In genomic region chr6:106085984-106086832, GRCh38 we compare ENCODE assay signal across 8 cellular contexts. TPM values are rescaled to one million over a fixed set of nuclear protein-coding genes. Genes with fewer than 3 reads are reported as not detected.
DNase-seq lines count a peak whose midpoint lies in the region; ATAC-seq and TF ChIP-seq lines count a peak whose summit lies in the region.

Gene PRDM1, plus strand, starts transcription at chr6:106086336. Its CDS starts 218 bp downstream, at chr6:106086554.

- H3K27ac ChIP-seq in right atrium auricular region, result peak within 1 kb of the TSS; percentile 15 to 39

- peaks cover 2% of the 10 kb centered on the region; the same call in 1 of the 2 replicates for H3K27me3 Mint-ChIP-seq in HFFc6 (ENCODE audit: insufficient read depth)
- peaks cover 47% of the 10 kb centered on the region for H3K27me3 Mint-ChIP-seq in activated naive CD8-positive, alpha-beta T cell treated with anti-CD3 and anti-CD28 coated beads, Interleukin-2, amount 50 U/mL, for 24 hours

- H3K27ac Mint-ChIP-seq in HFFc6, result peak within 1 kb of the TSS; percentile 91
- H3K27ac Mint-ChIP-seq in activated naive CD8-positive, alpha-beta T cell treated with anti-CD3 and anti-CD28 coated beads, Interleukin-2, amount 50 U/mL, for 24 hours, result peak within 1 kb of the TSS; percentile 61

- H3K4me3 ChIP-seq in GM12865 (ENCODE audit: low read depth, low read length) (peak within 1 kb of the TSS; percentile 74), right atrium auricular region (peak within 1 kb of the TSS; percentile 24 to 46)

- no peaks in the 10 kb centered on the region for H3K9me3 Mint-ChIP-seq in HFFc6
- no peaks in the 10 kb centered on the region for H3K9me3 Mint-ChIP-seq in activated naive CD8-positive, alpha-beta T cell treated with anti-CD3 and anti-CD28 coated beads, Interleukin-2, amount 50 U/mL, for 24 hours

- peak; percentile 34 for TF ChIP-seq CTCF in GM12865 (IDR thresholded peaks at IDR 0.05; ENCODE audit: insufficient read depth, low read depth, low read length, missing control alignments)
- peak; percentile 56 for TF ChIP-seq CTCF in HFFc6 (IDR thresholded peaks at IDR 0.05)
- no peak for TF ChIP-seq CTCF in right atrium auricular region (IDR thresholded peaks at IDR 0.05)

- H3K4me3 Mint-ChIP-seq in HFFc6, result peak within 1 kb of the TSS; percentile 91
- H3K4me3 Mint-ChIP-seq in activated naive CD8-positive, alpha-beta T cell treated with anti-CD3 and anti-CD28 coated beads, Interleukin-2, amount 50 U/mL, for 24 hours, result peak within 1 kb of the TSS; percentile 84

- H3K4me1 Mint-ChIP-seq in HFFc6 (ENCODE audit: low read depth), result peaks cover 82% of the 10 kb centered on the region
- peaks cover 71% of the 10 kb centered on the region for H3K4me1 Mint-ChIP-seq in activated naive CD8-positive, alpha-beta T cell treated with anti-CD3 and anti-CD28 coated beads, Interleukin-2, amount 50 U/mL, for 24 hours

- peak; percentile 79 for ATAC-seq in activated naive CD8-positive, alpha-beta T cell treated with anti-CD3 and anti-CD28 coated beads, Interleukin-2, amount 50 U/mL, for 24 hours

- H3K27me3 ChIP-seq in right atrium auricular region, result peaks cover 0 to 3% of the 10 kb centered on the region in 2 donors

- peaks cover 28% of the 10 kb centered on the region for H3K36me3 Mint-ChIP-seq in HFFc6 (ENCODE audit: low read depth)
- no peaks in the 10 kb centered on the region for H3K36me3 Mint-ChIP-seq in activated naive CD8-positive, alpha-beta T cell treated with anti-CD3 and anti-CD28 coated beads, Interleukin-2, amount 50 U/mL, for 24 hours (ENCODE audit: low read depth)

- peak; percentile 96 for DNase-seq in GM12865 (ENCODE audit: low read depth)
- peak; percentile 75 for DNase-seq in HFFc6
- peak; percentile 95 for DNase-seq in MV-4-11 (lab: John Stamatoyannopoulos, UW)
- DNase-seq in T follicular helper cell (ENCODE audit: low read depth), result peak; percentile 48
- peak; percentile 79 for DNase-seq in activated naive CD8-positive, alpha-beta T cell treated with anti-CD3 and anti-CD28 coated beads, Interleukin-2, amount 50 U/mL, for 24 hours
- no peak for DNase-seq in right atrium auricular region (ENCODE audit: low spot score)
- DNase-seq in retina, result peak; percentile 84
- no peak for DNase-seq in DMS114 treated with DMSO at 0.1 percent for 48 hours (lab: John Stamatoyannopoulos, UW; ENCODE audit: unreplicated experiment)

- H3K36me3 ChIP-seq in right atrium auricular region, result no peaks in the 10 kb centered on the region

- H3K9me3 ChIP-seq in right atrium auricular region, result no peaks in the 10 kb centered on the region

- peaks cover 0 to 26% of the 10 kb centered on the region in 2 donors for H3K4me1 ChIP-seq in right atrium auricular region

RNA-seq across cellular contexts. Expression of gene PRDM1, which starts in this region (rescaled TPM):
- 10 to 100 TPM in 3 of 6 experiments, 1 to 10 TPM in 3; 8.4 to 12.3 (median 10.3) TPM for total RNA-seq in HFFc6 (2021; fragmentation: NEBNext Ultra II Directional; extraction: Animal tissue kit (Norgen Biotek cat#: 25700))
- total RNA-seq in right atrium auricular region, result 1 to 10 TPM; 1.8 to 1.9 TPM

Comparison
In these comparisons a context has a peak if more than half of its experiments do, and no peak if none do; other contexts are left out.
1. DNase-seq: peak in GM12865 (single experiment), HFFc6 (single experiment), MV-4-11 (single experiment), T follicular helper cell (single experiment), activated naive CD8-positive, alpha-beta T cell treated with anti-CD3 and anti-CD28 coated beads, Interleukin-2, amount 50 U/mL, for 24 hours (single experiment) and retina (single experiment); none in right atrium auricular region (single experiment) and DMS114 treated with DMSO at 0.1 percent for 48 hours (single experiment).
2. CTCF ChIP-seq: peak in GM12865 (single experiment) and HFFc6 (single experiment); none in right atrium auricular region (0 of 2).